Comparison of ENCODE assay signal across 1 cellular context in genomic region chr1:155933591-155934096, GRCh38.
A peak's percentile ranks its signal among the peaks of the same experiment; 100 is the strongest.
TF ChIP-seq lines count a peak whose summit lies in the region.

No MANE protein-coding gene starts in this region.

TF ChIP-seq in K562, 482 proteins besides CTCF, POLR2A, EP300 and RAD21:
- TF ChIP-seq ZNF407 (IDR thresholded peaks at IDR 0.05; ENCODE audit: low read depth): 0 out of 2 replicates have a peak, but pooled peaks have one; percentile 12
- 0 out of 2 replicates have a peak, but pooled peaks have one; percentile 73 for TF ChIP-seq NR1H2 (CRISPR knock-in tag; IDR thresholded peaks at IDR 0.05)
- peak in 1 of 2 experiments; percentile 30 for TF ChIP-seq AFF1 (IDR thresholded peaks at IDR 0.05; ENCODE audit: low read depth in 1 of 2, partially characterized antibody in 2 of 2)
- no peak for TF ChIP-seq MGA (IDR thresholded peaks at IDR 0.05)
- TF ChIP-seq PYGO2 (tag; IDR thresholded peaks at IDR 0.05): no peak
- no peak for TF ChIP-seq POU5F1 (IDR thresholded peaks at IDR 0.05; ENCODE audit: borderline replicate concordance, low read depth, low read length, partially characterized antibody)
- TF ChIP-seq MAX (CRISPR knock-in tag; IDR thresholded peaks at IDR 0.05): no peak
- TF ChIP-seq SNIP1 (IDR thresholded peaks at IDR 0.05; ENCODE audit: low read depth): 0 out of 2 replicates have a peak, but pooled peaks have one; percentile 22
- TF ChIP-seq ZNF644 (tag; IDR thresholded peaks at IDR 0.05; ENCODE audit: low read depth): no peak
- 0 out of 2 replicates have a peak, but pooled peaks have one; percentile 14 for TF ChIP-seq PHB2 (IDR thresholded peaks at IDR 0.05; ENCODE audit: low read depth)
- 0 out of 2 replicates have a peak, but pooled peaks have one; percentile 55 for TF ChIP-seq ZBTB5 (IDR thresholded peaks at IDR 0.05)
- 0 out of 2 replicates have a peak, but pooled peaks have one; percentile 31 for TF ChIP-seq NFATC3 (IDR thresholded peaks at IDR 0.05)
- TF ChIP-seq TRIM24 (IDR thresholded peaks at IDR 0.05): 0 out of 4 replicates have a peak, but pooled peaks of 1 of the 2 experiments have one; percentile 11
- TF ChIP-seq HBP1 (CRISPR knock-in tag; IDR thresholded peaks at IDR 0.05): no peak
- peak; percentile 87 for TF ChIP-seq CHD1 (IDR thresholded peaks at IDR 0.05; ENCODE audit: low read length)
- TF ChIP-seq NR2C2 (CRISPR knock-in tag; IDR thresholded peaks at IDR 0.05): peak; percentile 22; the same call in 1 of the 2 replicates
- no peak for TF ChIP-seq NR2C2 (tag; IDR thresholded peaks at IDR 0.05)
